Comparison of ENCODE assay signal across 1 cellular context in the genomic region with DNA sequence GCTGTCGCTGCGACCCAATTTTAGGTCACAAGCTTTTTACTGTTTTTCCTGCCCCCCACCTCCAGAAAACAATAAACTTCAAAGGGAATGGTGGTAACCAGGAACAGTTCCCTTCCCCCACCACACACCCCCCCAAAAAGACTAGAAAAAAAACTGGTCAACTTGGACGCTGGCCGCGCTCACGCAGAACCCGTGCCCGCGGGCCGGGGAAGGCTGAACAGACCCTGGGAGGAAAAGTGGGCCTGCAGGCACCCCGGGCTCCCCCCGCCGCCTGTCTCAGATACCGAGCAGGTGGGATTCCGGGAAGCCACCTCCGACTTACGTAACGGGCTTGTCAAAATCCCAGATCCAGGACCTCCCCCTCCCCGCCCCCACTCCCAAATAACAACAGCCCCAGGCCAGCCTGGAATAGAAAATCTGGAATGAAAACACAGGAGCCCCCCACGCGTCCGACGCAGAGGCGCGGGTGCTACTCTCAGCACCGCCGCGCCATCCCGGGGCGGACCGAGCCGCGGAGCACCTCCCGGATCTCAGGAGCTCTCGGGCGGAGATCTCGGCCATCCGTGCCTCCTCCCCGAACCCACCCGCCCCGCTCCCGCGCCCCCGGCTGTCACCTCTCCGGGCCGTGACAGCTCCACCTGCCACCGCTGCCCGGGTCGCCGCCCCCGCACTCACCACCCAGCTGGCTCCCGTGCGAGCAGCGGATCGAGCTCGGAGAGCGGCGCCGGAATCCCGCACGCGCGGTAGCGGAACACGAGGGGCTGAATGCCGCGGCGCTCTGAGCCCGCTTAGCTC.
TF ChIP-seq lines count a peak whose summit lies in the region.

No MANE protein-coding gene starts in this region.

TF ChIP-seq in HEK293, 187 proteins besides CTCF, POLR2A, EP300 and RAD21 (continued from another document and continues in another):
- TF ChIP-seq ZNF391 (tag by site-specific recombination; IDR thresholded peaks at IDR 0.05; ENCODE audit: borderline replicate concordance, low read depth) (0 out of 2 replicates have a peak, but pooled peaks have one; percentile 39), GFI1B (tag by site-specific recombination; IDR thresholded peaks at IDR 0.05) (peak; percentile 45; the same call in 1 of the 2 replicates), ZNF214 (tag by site-specific recombination; IDR thresholded peaks at IDR 0.05; ENCODE audit: borderline replicate concordance) (no peak), ZNF660 (tag by site-specific recombination; IDR thresholded peaks at IDR 0.05) (no peak), HOXD13 (CRISPR knock-in tag; IDR thresholded peaks at IDR 0.05; ENCODE audit: borderline replicate concordance) (no peak), ZNF76 (tag by site-specific recombination; IDR thresholded peaks at IDR 0.05; ENCODE audit: borderline replicate concordance, low read depth) (peak; percentile 57), ZNF133 (tag by site-specific recombination; IDR thresholded peaks at IDR 0.05) (no peak), ZNF266 (tag by site-specific recombination; IDR thresholded peaks at IDR 0.05; ENCODE audit: low read depth) (no peak; the same call in 1 of the 2 replicates), ZBTB20 (tag by site-specific recombination; IDR thresholded peaks at IDR 0.05) (peak; percentile 33; the same call in 1 of the 2 replicates), YY2 (tag by site-specific recombination; IDR thresholded peaks at IDR 0.05) (no peak), ZNF184 (tag by site-specific recombination; IDR thresholded peaks at IDR 0.05) (no peak), WT1 (tag by site-specific recombination; IDR thresholded peaks at IDR 0.05) (peak; percentile 70), ZNF560 (tag by site-specific recombination; IDR thresholded peaks at IDR 0.05; ENCODE audit: borderline replicate concordance) (no peak), ZNF501 (tag by site-specific recombination; IDR thresholded peaks at IDR 0.05) (peak; percentile 87), ZNF658 (tag by site-specific recombination; IDR thresholded peaks at IDR 0.05) (no peak), GLI2 (tag by site-specific recombination; IDR thresholded peaks at IDR 0.05; ENCODE audit: borderline replicate concordance, low read depth) (no peak), HOXA7 (CRISPR knock-in tag; IDR thresholded peaks at IDR 0.05; ENCODE audit: borderline replicate concordance) (no peak), ZNF626 (tag by site-specific recombination; IDR thresholded peaks at IDR 0.05) (no peak), ZNF248 (tag by site-specific recombination; IDR thresholded peaks at IDR 0.05) (no peak), ZNF37A (tag by site-specific recombination; IDR thresholded peaks at IDR 0.05) (no peak), ZNF423 (tag by site-specific recombination; IDR thresholded peaks at IDR 0.05) (no peak), ZBTB8A (tag by site-specific recombination; IDR thresholded peaks at IDR 0.05) (peak; percentile 87), ZNF426 (tag by site-specific recombination; IDR thresholded peaks at IDR 0.05) (no peak), MZF1 (tag by site-specific recombination; IDR thresholded peaks at IDR 0.05; ENCODE audit: borderline replicate concordance) (0 out of 2 replicates have a peak, but pooled peaks have one; percentile 55), ZNF830 (tag by site-specific recombination; IDR thresholded peaks at IDR 0.05; ENCODE audit: low read depth) (no peak), ZNF549 (tag by site-specific recombination; IDR thresholded peaks at IDR 0.05) (no peak), ZNF2 (tag by site-specific recombination; IDR thresholded peaks at IDR 0.05) (peak; percentile 46; the same call in 1 of the 2 replicates), TCF7L2 (IDR thresholded peaks at IDR 0.05; ENCODE audit: borderline replicate concordance, low read depth, low read length) (peak; percentile 94), MEIS1 (CRISPR knock-in tag; IDR thresholded peaks at IDR 0.05; ENCODE audit: borderline replicate concordance) (no peak), ZBTB48 (tag by site-specific recombination; IDR thresholded peaks at IDR 0.05) (peak; percentile 36; the same call in 1 of the 2 replicates)
- TF ChIP-seq, protein P1, sequence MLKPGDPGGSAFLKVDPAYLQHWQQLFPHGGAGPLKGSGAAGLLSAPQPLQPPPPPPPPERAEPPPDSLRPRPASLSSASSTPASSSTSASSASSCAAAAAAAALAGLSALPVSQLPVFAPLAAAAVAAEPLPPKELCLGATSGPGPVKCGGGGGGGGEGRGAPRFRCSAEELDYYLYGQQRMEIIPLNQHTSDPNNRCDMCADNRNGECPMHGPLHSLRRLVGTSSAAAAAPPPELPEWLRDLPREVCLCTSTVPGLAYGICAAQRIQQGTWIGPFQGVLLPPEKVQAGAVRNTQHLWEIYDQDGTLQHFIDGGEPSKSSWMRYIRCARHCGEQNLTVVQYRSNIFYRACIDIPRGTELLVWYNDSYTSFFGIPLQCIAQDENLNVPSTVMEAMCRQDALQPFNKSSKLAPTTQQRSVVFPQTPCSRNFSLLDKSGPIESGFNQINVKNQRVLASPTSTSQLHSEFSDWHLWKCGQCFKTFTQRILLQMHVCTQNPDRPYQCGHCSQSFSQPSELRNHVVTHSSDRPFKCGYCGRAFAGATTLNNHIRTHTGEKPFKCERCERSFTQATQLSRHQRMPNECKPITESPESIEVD (tag by site-specific recombination; IDR thresholded peaks at IDR 0.05) = peak; percentile 3; the same call in 1 of the 2 replicates
- TF ChIP-seq, protein P2, sequence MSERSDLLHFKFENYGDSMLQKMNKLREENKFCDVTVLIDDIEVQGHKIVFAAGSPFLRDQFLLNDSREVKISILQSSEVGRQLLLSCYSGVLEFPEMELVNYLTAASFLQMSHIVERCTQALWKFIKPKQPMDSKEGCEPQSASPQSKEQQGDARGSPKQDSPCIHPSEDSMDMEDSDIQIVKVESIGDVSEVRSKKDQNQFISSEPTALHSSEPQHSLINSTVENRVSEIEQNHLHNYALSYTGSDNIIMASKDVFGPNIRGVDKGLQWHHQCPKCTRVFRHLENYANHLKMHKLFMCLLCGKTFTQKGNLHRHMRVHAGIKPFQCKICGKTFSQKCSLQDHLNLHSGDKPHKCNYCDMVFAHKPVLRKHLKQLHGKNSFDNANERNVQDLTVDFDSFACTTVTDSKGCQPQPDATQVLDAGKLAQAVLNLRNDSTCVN (tag by site-specific recombination; optimal IDR thresholded peaks at IDR 0.05) = peak; percentile 91
- TF ChIP-seq, protein P3, sequence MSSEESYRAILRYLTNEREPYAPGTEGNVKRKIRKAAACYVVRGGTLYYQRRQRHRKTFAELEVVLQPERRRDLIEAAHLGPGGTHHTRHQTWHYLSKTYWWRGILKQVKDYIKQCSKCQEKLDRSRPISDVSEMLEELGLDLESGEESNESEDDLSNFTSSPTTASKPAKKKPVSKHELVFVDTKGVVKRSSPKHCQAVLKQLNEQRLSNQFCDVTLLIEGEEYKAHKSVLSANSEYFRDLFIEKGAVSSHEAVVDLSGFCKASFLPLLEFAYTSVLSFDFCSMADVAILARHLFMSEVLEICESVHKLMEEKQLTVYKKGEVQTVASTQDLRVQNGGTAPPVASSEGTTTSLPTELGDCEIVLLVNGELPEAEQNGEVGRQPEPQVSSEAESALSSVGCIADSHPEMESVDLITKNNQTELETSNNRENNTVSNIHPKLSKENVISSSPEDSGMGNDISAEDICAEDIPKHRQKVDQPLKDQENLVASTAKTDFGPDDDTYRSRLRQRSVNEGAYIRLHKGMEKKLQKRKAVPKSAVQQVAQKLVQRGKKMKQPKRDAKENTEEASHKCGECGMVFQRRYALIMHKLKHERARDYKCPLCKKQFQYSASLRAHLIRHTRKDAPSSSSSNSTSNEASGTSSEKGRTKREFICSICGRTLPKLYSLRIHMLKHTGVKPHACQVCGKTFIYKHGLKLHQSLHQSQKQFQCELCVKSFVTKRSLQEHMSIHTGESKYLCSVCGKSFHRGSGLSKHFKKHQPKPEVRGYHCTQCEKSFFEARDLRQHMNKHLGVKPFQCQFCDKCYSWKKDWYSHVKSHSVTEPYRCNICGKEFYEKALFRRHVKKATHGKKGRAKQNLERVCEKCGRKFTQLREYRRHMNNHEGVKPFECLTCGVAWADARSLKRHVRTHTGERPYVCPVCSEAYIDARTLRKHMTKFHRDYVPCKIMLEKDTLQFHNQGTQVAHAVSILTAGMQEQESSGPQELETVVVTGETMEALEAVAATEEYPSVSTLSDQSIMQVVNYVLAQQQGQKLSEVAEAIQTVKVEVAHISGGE (tag by site-specific recombination; conservative IDR thresholded peaks at IDR 0.05; ENCODE audit: low read depth) = peak; percentile 77
- TF ChIP-seq, protein P4, sequence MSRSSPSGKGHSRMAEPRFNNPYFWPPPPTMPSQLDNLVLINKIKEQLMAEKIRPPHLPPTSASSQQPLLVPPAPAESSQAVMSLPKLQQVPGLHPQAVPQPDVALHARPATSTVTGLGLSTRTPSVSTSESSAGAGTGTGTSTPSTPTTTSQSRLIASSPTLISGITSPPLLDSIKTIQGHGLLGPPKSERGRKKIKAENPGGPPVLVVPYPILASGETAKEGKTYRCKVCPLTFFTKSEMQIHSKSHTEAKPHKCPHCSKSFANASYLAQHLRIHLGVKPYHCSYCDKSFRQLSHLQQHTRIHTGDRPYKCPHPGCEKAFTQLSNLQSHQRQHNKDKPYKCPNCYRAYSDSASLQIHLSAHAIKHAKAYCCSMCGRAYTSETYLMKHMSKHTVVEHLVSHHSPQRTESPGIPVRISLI (tag by site-specific recombination; IDR thresholded peaks at IDR 0.05) = peak; percentile 82
- TF ChIP-seq, protein P5, sequence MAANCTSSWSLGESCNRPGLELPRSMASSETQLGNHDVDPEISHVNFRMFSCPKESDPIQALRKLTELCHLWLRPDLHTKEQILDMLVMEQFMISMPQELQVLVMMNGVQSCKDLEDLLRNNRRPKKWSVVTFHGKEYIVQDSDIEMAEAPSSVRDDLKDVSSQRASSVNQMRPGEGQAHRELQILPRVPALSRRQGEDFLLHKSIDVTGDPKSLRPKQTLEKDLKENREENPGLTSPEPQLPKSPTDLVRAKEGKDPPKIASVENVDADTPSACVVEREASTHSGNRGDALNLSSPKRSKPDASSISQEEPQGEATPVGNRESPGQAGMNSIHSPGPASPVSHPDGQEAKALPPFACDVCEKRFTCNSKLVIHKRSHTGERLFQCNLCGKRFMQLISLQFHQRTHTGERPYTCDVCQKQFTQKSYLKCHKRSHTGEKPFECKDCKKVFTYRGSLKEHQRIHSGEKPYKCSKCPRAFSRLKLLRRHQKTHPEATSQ (tag by site-specific recombination; IDR thresholded peaks at IDR 0.05) = 0 out of 2 replicates have a peak, but pooled peaks have one; percentile 44
- TF ChIP-seq, protein P6, sequence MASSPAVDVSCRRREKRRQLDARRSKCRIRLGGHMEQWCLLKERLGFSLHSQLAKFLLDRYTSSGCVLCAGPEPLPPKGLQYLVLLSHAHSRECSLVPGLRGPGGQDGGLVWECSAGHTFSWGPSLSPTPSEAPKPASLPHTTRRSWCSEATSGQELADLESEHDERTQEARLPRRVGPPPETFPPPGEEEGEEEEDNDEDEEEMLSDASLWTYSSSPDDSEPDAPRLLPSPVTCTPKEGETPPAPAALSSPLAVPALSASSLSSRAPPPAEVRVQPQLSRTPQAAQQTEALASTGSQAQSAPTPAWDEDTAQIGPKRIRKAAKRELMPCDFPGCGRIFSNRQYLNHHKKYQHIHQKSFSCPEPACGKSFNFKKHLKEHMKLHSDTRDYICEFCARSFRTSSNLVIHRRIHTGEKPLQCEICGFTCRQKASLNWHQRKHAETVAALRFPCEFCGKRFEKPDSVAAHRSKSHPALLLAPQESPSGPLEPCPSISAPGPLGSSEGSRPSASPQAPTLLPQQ (tag by site-specific recombination; IDR thresholded peaks at IDR 0.05) = peak; percentile 54; the same call in 1 of the 2 replicates
- TF ChIP-seq, protein P7, sequence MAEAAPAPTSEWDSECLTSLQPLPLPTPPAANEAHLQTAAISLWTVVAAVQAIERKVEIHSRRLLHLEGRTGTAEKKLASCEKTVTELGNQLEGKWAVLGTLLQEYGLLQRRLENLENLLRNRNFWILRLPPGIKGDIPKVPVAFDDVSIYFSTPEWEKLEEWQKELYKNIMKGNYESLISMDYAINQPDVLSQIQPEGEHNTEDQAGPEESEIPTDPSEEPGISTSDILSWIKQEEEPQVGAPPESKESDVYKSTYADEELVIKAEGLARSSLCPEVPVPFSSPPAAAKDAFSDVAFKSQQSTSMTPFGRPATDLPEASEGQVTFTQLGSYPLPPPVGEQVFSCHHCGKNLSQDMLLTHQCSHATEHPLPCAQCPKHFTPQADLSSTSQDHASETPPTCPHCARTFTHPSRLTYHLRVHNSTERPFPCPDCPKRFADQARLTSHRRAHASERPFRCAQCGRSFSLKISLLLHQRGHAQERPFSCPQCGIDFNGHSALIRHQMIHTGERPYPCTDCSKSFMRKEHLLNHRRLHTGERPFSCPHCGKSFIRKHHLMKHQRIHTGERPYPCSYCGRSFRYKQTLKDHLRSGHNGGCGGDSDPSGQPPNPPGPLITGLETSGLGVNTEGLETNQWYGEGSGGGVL (tag by site-specific recombination; IDR thresholded peaks at IDR 0.05) = peak; percentile 90
- TF ChIP-seq, protein P8, sequence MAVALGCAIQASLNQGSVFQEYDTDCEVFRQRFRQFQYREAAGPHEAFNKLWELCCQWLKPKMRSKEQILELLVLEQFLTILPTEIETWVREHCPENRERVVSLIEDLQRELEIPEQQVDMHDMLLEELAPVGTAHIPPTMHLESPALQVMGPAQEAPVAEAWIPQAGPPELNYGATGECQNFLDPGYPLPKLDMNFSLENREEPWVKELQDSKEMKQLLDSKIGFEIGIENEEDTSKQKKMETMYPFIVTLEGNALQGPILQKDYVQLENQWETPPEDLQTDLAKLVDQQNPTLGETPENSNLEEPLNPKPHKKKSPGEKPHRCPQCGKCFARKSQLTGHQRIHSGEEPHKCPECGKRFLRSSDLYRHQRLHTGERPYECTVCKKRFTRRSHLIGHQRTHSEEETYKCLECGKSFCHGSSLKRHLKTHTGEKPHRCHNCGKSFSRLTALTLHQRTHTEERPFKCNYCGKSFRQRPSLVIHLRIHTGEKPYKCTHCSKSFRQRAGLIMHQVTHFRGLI (tag by site-specific recombination; IDR thresholded peaks at IDR 0.05) = peak; percentile 55; the same call in 1 of the 2 replicates
- TF ChIP-seq, protein P9, sequence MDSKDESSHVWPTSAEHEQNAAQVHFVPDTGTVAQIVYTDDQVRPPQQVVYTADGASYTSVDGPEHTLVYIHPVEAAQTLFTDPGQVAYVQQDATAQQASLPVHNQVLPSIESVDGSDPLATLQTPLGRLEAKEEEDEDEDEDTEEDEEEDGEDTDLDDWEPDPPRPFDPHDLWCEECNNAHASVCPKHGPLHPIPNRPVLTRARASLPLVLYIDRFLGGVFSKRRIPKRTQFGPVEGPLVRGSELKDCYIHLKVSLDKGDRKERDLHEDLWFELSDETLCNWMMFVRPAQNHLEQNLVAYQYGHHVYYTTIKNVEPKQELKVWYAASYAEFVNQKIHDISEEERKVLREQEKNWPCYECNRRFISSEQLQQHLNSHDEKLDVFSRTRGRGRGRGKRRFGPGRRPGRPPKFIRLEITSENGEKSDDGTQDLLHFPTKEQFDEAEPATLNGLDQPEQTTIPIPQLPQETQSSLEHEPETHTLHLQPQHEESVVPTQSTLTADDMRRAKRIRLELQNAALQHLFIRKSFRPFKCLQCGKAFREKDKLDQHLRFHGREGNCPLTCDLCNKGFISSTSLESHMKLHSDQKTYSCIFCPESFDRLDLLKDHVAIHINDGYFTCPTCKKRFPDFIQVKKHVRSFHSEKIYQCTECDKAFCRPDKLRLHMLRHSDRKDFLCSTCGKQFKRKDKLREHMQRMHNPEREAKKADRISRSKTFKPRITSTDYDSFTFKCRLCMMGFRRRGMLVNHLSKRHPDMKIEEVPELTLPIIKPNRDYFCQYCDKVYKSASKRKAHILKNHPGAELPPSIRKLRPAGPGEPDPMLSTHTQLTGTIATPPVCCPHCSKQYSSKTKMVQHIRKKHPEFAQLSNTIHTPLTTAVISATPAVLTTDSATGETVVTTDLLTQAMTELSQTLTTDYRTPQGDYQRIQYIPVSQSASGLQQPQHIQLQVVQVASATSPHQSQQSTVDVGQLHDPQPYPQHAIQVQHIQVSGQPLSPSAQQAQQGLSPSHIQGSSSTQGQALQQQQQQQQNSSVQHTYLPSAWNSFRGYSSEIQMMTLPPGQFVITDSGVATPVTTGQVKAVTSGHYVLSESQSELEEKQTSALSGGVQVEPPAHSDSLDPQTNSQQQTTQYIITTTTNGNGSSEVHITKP (tag by site-specific recombination; IDR thresholded peaks at IDR 0.05) = peak; percentile 63; the same call in 1 of the 2 replicates
